In the genomic region with DNA sequence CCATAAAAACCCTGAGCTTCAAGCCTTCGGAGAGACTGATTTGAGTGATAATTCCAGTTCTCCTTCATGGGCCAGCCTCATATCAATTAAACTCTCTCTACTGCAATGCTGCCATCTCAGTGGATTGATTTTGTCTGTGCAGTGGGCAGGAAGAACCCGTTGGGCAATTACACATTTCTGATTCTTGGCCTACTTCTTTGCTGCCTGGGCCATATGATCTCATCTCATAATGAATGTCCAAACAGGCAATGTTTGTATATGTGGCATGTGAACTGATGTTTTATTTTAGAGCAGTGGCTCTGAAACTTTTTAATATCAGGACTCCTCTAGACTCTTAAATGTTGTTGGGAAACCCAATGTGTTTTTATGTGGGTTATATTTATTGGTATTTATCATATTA, we compare ENCODE assay signal across 16 cellular contexts.
DNase-seq lines count a peak whose midpoint lies in the region; ATAC-seq and TF ChIP-seq lines count a peak whose summit lies in the region.
"Had no signal": no experiment of that assay in that cellular context is flagged by ENCODE, and none has a peak within 500 bp of the region (broad histone marks: within the 10 kb centered on the region; RNA-seq: fewer than 3 reads in every experiment).

No MANE protein-coding gene starts in this region.

- no peaks in the 10 kb centered on the region for H3K9me3 Mint-ChIP-seq in MCF 10A (ENCODE audit: unreplicated experiment)

- H3K27ac ChIP-seq in cardiac muscle cell (peak overlapping the region; percentile 22), right atrium auricular region (peak overlapping the region in 1 of 2 donors; percentile 77), testis (peak overlapping the region; percentile 69 to 70), MM.1S (ENCODE audit: low read length) (no peak overlapping the region)
- H3K27ac ChIP-seq: GM23248 had no signal

- TF ChIP-seq POLR2A in testis (IDR thresholded peaks at IDR 0.05): no peak

- H3K4me2 ChIP-seq in MM.1S (ENCODE audit: low read depth, low read length): no peak overlapping the region

- H3K27me3 ChIP-seq in cardiac muscle cell (no peaks in the 10 kb centered on the region), right atrium auricular region (no peaks in the 10 kb centered on the region), testis (no peaks in the 10 kb centered on the region), MM.1S (replicated peaks; ENCODE audit: insufficient read depth, low read length) (no peaks in the 10 kb centered on the region)

- intact Hi-C loops in testis (cut with DNase I; ENCODE audit: low total_unique reads) (no loop called here), MCF 10A (cut with micrococcal nuclease) (no loop called here)

- H2AFZ ChIP-seq in MM.1S (ENCODE audit: low read length): no peak overlapping the region
- H2AFZ ChIP-seq: GM23248 had no signal

- H3K9ac ChIP-seq in MM.1S (ENCODE audit: low read length): no peak overlapping the region
- H3K9ac ChIP-seq: GM23248 had no signal

- CTCF ChIA-PET in MCF 10A (lab: Yijun Ruan, JAX): no interaction called here

- no peaks in the 10 kb centered on the region for H3K79me2 ChIP-seq in MM.1S (ENCODE audit: low read length)

- H4K20me1 ChIP-seq in MM.1S (ENCODE audit: insufficient read depth, low read length): no peaks in the 10 kb centered on the region

- WGBS in testis, 2 donors: 78 to 87% methylated on average over 2 of the region's 2 CpGs

- H3K4me3 ChIP-seq in cardiac muscle cell (no peak overlapping the region), right atrium auricular region (no peak overlapping the region), testis (no peak overlapping the region), MM.1S (ENCODE audit: low read length) (no peak overlapping the region)
- H3K4me3 ChIP-seq: GM23248, HAP-1 had no signal

- no TSS peak for BruUV-seq in MCF 10A (replicated peaks; lab: Mats Ljungman, UMichigan)

- no peaks in the 10 kb centered on the region for H3K9me2 ChIP-seq in MM.1S (replicated peaks; ENCODE audit: insufficient read depth, low read length)

- no peaks in the 10 kb centered on the region for H3K9me3 ChIP-seq in cardiac muscle cell (ENCODE audit: low read depth)
- no peaks in the 10 kb centered on the region for H3K9me3 ChIP-seq in right atrium auricular region
- no peaks in the 10 kb centered on the region for H3K9me3 ChIP-seq in testis
- no peaks in the 10 kb centered on the region for H3K9me3 ChIP-seq in MM.1S (replicated peaks; ENCODE audit: insufficient read depth, low read length)
- H3K9me3 ChIP-seq: HAP-1 had no signal

- peak; percentile 26 for ATAC-seq in left lobe of liver
- ATAC-seq: Right ventricle myocardium inferior had no signal

- peaks cover 23% of the 10 kb centered on the region for H3K4me1 ChIP-seq in cardiac muscle cell (ENCODE audit: low read depth)
- H3K4me1 ChIP-seq in right atrium auricular region: peaks cover 0 to 14% of the 10 kb centered on the region in 2 donors
- H3K4me1 ChIP-seq in testis: peaks cover 20% of the 10 kb centered on the region
- peaks cover 10% of the 10 kb centered on the region for H3K4me1 ChIP-seq in MM.1S (ENCODE audit: low read length)
- H3K4me1 ChIP-seq: HAP-1 had no signal

- no peaks in the 10 kb centered on the region for H3K4me1 Mint-ChIP-seq in MCF 10A (ENCODE audit: insufficient read depth, unreplicated experiment)
- H3K4me1 Mint-ChIP-seq: B cell had no signal

- POLR2A ChIA-PET in MCF 10A (lab: Yijun Ruan, JAX): no interaction called here

- H3K36me3 ChIP-seq in cardiac muscle cell (no peaks in the 10 kb centered on the region), right atrium auricular region (no peaks in the 10 kb centered on the region), testis (ENCODE audit: low read depth, missing control alignments) (no peaks in the 10 kb centered on the region), MM.1S (replicated peaks; ENCODE audit: insufficient read depth, low read length) (no peaks in the 10 kb centered on the region)
- H3K36me3 ChIP-seq: HAP-1 had no signal

- no peaks in the 10 kb centered on the region for H3K36me3 Mint-ChIP-seq in MCF 10A (ENCODE audit: insufficient read depth, unreplicated experiment)

- no peak overlapping the region for H3K27ac Mint-ChIP-seq in MCF 10A (ENCODE audit: low read depth, unreplicated experiment)
- H3K27ac Mint-ChIP-seq: B cell had no signal

- no peaks in the 10 kb centered on the region for H3F3A ChIP-seq in MM.1S (ENCODE audit: insufficient read depth, low read length)

- TF ChIP-seq CTCF in cardiac muscle cell (IDR thresholded peaks at IDR 0.05; ENCODE audit: low read depth, low read length) (no peak), right atrium auricular region (IDR thresholded peaks at IDR 0.05) (no peak), testis (IDR thresholded peaks at IDR 0.05) (no peak), MCF 10A (IDR thresholded peaks at IDR 0.05; ENCODE audit: unreplicated experiment) (no peak), MM.1S (IDR thresholded peaks at IDR 0.05; ENCODE audit: low read length) (no peak)

- H3K27me3 Mint-ChIP-seq in MCF 10A (ENCODE audit: insufficient read depth, unreplicated experiment): peaks cover 63% of the 10 kb centered on the region
- H3K27me3 Mint-ChIP-seq: B cell had no signal

- no peak overlapping the region for H3K4me3 Mint-ChIP-seq in MCF 10A (ENCODE audit: unreplicated experiment)
- H3K4me3 Mint-ChIP-seq: B cell had no signal

- DNase-seq in cardiac muscle cell (ENCODE audit: low read depth in 1 of 2, low spot score in 1 of 2) (no peak), right atrium auricular region (ENCODE audit: low spot score) (no peak), NCI-H446 treated with DMSO at 0.1 percent for 48 hours (lab: John Stamatoyannopoulos, UW) (peak; percentile 15), left lobe of liver (ENCODE audit: low spot score) (no peak), testis (no peak), MCF 10A (ENCODE audit: unreplicated experiment) (no peak), NCI-H1092 treated with DMSO at 0.1 percent for 48 hours (lab: John Stamatoyannopoulos, UW) (no peak), MM.1S (no peak)
- DNase-seq: GF-D8, GM23248, MV-4-11, NCI-H2029, NCI-H2171 had no signal
